In genomic region chr3:43995078-43995928, GRCh38 we compare ENCODE assay signal across 1 cellular context.
TF ChIP-seq lines count a peak whose summit lies in the region.

No MANE protein-coding gene starts in this region.

TF ChIP-seq in HEK293, 187 proteins besides CTCF, POLR2A, EP300 and RAD21 (continued from another document and continues in another):
- peak; percentile 24; the same call in 1 of the 2 replicates for TF ChIP-seq PBX3 (CRISPR knock-in tag; IDR thresholded peaks at IDR 0.05)
- peak; percentile 21; the same call in 1 of the 2 replicates for TF ChIP-seq GLIS1 (tag by site-specific recombination; IDR thresholded peaks at IDR 0.05)
- 0 out of 2 replicates have a peak, but pooled peaks have one; percentile 19 for TF ChIP-seq KLF10 (tag by site-specific recombination; IDR thresholded peaks at IDR 0.05)
- peak; percentile 42 for TF ChIP-seq GLIS2 (tag by site-specific recombination; IDR thresholded peaks at IDR 0.05)
- TF ChIP-seq ZNF335 (tag by site-specific recombination; conservative IDR thresholded peaks at IDR 0.05), result peak; percentile 60; the same call in 1 of the 2 replicates
- TF ChIP-seq KLF16 (tag by site-specific recombination; IDR thresholded peaks at IDR 0.05), result peak; percentile 45; the same call in 1 of the 2 replicates
- TF ChIP-seq ZBTB17 (tag by site-specific recombination; IDR thresholded peaks at IDR 0.05), result 0 out of 2 replicates have a peak, but pooled peaks have one; percentile 12
- peak; percentile 66 for TF ChIP-seq ZSCAN30 (tag by site-specific recombination; IDR thresholded peaks at IDR 0.05)
- TF ChIP-seq ZNF670 (tag by site-specific recombination; IDR thresholded peaks at IDR 0.05; ENCODE audit: low read depth), result no peak
- TF ChIP-seq, protein P1, sequence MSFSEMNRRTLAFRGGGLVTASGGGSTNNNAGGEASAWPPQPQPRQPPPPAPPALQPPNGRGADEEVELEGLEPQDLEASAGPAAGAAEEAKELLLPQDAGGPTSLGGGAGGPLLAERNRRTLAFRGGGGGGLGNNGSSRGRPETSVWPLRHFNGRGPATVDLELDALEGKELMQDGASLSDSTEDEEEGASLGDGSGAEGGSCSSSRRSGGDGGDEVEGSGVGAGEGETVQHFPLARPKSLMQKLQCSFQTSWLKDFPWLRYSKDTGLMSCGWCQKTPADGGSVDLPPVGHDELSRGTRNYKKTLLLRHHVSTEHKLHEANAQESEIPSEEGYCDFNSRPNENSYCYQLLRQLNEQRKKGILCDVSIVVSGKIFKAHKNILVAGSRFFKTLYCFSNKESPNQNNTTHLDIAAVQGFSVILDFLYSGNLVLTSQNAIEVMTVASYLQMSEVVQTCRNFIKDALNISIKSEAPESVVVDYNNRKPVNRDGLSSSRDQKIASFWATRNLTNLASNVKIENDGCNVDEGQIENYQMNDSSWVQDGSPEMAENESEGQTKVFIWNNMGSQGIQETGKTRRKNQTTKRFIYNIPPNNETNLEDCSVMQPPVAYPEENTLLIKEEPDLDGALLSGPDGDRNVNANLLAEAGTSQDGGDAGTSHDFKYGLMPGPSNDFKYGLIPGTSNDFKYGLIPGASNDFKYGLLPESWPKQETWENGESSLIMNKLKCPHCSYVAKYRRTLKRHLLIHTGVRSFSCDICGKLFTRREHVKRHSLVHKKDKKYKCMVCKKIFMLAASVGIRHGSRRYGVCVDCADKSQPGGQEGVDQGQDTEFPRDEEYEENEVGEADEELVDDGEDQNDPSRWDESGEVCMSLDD (tag by site-specific recombination; IDR thresholded peaks at IDR 0.05), result peak; percentile 50
- TF ChIP-seq, protein P2, sequence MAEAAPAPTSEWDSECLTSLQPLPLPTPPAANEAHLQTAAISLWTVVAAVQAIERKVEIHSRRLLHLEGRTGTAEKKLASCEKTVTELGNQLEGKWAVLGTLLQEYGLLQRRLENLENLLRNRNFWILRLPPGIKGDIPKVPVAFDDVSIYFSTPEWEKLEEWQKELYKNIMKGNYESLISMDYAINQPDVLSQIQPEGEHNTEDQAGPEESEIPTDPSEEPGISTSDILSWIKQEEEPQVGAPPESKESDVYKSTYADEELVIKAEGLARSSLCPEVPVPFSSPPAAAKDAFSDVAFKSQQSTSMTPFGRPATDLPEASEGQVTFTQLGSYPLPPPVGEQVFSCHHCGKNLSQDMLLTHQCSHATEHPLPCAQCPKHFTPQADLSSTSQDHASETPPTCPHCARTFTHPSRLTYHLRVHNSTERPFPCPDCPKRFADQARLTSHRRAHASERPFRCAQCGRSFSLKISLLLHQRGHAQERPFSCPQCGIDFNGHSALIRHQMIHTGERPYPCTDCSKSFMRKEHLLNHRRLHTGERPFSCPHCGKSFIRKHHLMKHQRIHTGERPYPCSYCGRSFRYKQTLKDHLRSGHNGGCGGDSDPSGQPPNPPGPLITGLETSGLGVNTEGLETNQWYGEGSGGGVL (tag by site-specific recombination; IDR thresholded peaks at IDR 0.05), result peak; percentile 89
- TF ChIP-seq KLF1 (tag by site-specific recombination; IDR thresholded peaks at IDR 0.05), result peak; percentile 58; the same call in 1 of the 2 replicates
- TF ChIP-seq TRIM28 (IDR thresholded peaks at IDR 0.05; ENCODE audit: borderline replicate concordance, low read length), result 0 out of 2 replicates have a peak, but pooled peaks have one; percentile 8
- peak; percentile 55 for TF ChIP-seq EGR2 (tag by site-specific recombination; IDR thresholded peaks at IDR 0.05; ENCODE audit: low read depth)
- TF ChIP-seq, protein P3, sequence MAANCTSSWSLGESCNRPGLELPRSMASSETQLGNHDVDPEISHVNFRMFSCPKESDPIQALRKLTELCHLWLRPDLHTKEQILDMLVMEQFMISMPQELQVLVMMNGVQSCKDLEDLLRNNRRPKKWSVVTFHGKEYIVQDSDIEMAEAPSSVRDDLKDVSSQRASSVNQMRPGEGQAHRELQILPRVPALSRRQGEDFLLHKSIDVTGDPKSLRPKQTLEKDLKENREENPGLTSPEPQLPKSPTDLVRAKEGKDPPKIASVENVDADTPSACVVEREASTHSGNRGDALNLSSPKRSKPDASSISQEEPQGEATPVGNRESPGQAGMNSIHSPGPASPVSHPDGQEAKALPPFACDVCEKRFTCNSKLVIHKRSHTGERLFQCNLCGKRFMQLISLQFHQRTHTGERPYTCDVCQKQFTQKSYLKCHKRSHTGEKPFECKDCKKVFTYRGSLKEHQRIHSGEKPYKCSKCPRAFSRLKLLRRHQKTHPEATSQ (tag by site-specific recombination; IDR thresholded peaks at IDR 0.05), result no peak
- TF ChIP-seq ZNF341 (tag by site-specific recombination; IDR thresholded peaks at IDR 0.05; ENCODE audit: low read depth), result peak; percentile 84
- TF ChIP-seq ZFHX2 (tag by site-specific recombination; conservative IDR thresholded peaks at IDR 0.05), result peak; percentile 76
- TF ChIP-seq, protein P4, sequence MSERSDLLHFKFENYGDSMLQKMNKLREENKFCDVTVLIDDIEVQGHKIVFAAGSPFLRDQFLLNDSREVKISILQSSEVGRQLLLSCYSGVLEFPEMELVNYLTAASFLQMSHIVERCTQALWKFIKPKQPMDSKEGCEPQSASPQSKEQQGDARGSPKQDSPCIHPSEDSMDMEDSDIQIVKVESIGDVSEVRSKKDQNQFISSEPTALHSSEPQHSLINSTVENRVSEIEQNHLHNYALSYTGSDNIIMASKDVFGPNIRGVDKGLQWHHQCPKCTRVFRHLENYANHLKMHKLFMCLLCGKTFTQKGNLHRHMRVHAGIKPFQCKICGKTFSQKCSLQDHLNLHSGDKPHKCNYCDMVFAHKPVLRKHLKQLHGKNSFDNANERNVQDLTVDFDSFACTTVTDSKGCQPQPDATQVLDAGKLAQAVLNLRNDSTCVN (tag by site-specific recombination; optimal IDR thresholded peaks at IDR 0.05), result peak; percentile 91
- peak; percentile 50 for TF ChIP-seq ZIC2 (tag by site-specific recombination; IDR thresholded peaks at IDR 0.05)
- peak; percentile 26; the same call in 1 of the 2 replicates for TF ChIP-seq ZBTB48 (tag by site-specific recombination; IDR thresholded peaks at IDR 0.05)
- TF ChIP-seq, protein P5, sequence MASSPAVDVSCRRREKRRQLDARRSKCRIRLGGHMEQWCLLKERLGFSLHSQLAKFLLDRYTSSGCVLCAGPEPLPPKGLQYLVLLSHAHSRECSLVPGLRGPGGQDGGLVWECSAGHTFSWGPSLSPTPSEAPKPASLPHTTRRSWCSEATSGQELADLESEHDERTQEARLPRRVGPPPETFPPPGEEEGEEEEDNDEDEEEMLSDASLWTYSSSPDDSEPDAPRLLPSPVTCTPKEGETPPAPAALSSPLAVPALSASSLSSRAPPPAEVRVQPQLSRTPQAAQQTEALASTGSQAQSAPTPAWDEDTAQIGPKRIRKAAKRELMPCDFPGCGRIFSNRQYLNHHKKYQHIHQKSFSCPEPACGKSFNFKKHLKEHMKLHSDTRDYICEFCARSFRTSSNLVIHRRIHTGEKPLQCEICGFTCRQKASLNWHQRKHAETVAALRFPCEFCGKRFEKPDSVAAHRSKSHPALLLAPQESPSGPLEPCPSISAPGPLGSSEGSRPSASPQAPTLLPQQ (tag by site-specific recombination; IDR thresholded peaks at IDR 0.05), result peak; percentile 79
- TF ChIP-seq WT1 (tag by site-specific recombination; IDR thresholded peaks at IDR 0.05), result 0 out of 2 replicates have a peak, but pooled peaks have one; percentile 21
- TF ChIP-seq ZBTB20 (tag by site-specific recombination; IDR thresholded peaks at IDR 0.05), result peak; percentile 83
- TF ChIP-seq ZBTB8A (tag by site-specific recombination; IDR thresholded peaks at IDR 0.05), result peak; percentile 81; the same call in 1 of the 2 replicates
- TF ChIP-seq ZXDB (tag by site-specific recombination; IDR thresholded peaks at IDR 0.05), result 0 out of 2 replicates have a peak, but pooled peaks have one; percentile 47
- TF ChIP-seq, protein P6, sequence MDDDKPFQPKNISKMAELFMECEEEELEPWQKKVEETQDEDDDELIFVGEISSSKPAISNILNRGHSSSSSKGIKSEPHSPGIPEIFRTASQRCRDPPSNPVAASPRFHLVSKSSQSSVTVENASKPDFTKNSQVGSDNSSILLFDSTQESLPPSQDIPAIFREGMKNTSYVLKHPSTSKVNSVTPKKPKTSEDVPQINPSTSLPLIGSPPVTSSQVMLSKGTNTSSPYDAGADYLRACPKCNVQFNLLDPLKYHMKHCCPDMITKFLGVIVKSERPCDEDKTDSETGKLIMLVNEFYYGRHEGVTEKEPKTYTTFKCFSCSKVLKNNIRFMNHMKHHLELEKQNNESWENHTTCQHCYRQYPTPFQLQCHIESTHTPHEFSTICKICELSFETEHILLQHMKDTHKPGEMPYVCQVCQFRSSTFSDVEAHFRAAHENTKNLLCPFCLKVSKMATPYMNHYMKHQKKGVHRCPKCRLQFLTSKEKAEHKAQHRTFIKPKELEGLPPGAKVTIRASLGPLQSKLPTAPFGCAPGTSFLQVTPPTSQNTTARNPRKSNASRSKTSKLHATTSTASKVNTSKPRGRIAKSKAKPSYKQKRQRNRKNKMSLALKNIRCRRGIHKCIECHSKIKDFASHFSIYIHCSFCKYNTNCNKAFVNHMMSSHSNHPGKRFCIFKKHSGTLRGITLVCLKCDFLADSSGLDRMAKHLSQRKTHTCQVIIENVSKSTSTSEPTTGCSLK (tag by site-specific recombination; IDR thresholded peaks at IDR 0.05), result no peak
- TF ChIP-seq, protein P7, sequence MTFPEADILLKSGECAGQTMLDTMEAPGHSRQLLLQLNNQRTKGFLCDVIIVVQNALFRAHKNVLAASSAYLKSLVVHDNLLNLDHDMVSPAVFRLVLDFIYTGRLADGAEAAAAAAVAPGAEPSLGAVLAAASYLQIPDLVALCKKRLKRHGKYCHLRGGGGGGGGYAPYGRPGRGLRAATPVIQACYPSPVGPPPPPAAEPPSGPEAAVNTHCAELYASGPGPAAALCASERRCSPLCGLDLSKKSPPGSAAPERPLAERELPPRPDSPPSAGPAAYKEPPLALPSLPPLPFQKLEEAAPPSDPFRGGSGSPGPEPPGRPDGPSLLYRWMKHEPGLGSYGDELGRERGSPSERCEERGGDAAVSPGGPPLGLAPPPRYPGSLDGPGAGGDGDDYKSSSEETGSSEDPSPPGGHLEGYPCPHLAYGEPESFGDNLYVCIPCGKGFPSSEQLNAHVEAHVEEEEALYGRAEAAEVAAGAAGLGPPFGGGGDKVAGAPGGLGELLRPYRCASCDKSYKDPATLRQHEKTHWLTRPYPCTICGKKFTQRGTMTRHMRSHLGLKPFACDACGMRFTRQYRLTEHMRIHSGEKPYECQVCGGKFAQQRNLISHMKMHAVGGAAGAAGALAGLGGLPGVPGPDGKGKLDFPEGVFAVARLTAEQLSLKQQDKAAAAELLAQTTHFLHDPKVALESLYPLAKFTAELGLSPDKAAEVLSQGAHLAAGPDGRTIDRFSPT (tag by site-specific recombination; IDR thresholded peaks at IDR 0.05), result peak; percentile 79; the same call in 1 of the 2 replicates
- TF ChIP-seq KLF7 (tag by site-specific recombination; IDR thresholded peaks at IDR 0.05; ENCODE audit: borderline replicate concordance), result peak; percentile 60; the same call in 1 of the 2 replicates
- TF ChIP-seq, protein P8, sequence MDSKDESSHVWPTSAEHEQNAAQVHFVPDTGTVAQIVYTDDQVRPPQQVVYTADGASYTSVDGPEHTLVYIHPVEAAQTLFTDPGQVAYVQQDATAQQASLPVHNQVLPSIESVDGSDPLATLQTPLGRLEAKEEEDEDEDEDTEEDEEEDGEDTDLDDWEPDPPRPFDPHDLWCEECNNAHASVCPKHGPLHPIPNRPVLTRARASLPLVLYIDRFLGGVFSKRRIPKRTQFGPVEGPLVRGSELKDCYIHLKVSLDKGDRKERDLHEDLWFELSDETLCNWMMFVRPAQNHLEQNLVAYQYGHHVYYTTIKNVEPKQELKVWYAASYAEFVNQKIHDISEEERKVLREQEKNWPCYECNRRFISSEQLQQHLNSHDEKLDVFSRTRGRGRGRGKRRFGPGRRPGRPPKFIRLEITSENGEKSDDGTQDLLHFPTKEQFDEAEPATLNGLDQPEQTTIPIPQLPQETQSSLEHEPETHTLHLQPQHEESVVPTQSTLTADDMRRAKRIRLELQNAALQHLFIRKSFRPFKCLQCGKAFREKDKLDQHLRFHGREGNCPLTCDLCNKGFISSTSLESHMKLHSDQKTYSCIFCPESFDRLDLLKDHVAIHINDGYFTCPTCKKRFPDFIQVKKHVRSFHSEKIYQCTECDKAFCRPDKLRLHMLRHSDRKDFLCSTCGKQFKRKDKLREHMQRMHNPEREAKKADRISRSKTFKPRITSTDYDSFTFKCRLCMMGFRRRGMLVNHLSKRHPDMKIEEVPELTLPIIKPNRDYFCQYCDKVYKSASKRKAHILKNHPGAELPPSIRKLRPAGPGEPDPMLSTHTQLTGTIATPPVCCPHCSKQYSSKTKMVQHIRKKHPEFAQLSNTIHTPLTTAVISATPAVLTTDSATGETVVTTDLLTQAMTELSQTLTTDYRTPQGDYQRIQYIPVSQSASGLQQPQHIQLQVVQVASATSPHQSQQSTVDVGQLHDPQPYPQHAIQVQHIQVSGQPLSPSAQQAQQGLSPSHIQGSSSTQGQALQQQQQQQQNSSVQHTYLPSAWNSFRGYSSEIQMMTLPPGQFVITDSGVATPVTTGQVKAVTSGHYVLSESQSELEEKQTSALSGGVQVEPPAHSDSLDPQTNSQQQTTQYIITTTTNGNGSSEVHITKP (tag by site-specific recombination; IDR thresholded peaks at IDR 0.05), result 0 out of 2 replicates have a peak, but pooled peaks have one; percentile 11
- peak; percentile 13 for TF ChIP-seq SETDB1 (IDR thresholded peaks at IDR 0.05; ENCODE audit: insufficient read length, low read length)
- TF ChIP-seq ZNF707 (tag by site-specific recombination; IDR thresholded peaks at IDR 0.05), result no peak
- TF ChIP-seq ZNF121 (tag by site-specific recombination; IDR thresholded peaks at IDR 0.05), result no peak
- TF ChIP-seq, protein P9, sequence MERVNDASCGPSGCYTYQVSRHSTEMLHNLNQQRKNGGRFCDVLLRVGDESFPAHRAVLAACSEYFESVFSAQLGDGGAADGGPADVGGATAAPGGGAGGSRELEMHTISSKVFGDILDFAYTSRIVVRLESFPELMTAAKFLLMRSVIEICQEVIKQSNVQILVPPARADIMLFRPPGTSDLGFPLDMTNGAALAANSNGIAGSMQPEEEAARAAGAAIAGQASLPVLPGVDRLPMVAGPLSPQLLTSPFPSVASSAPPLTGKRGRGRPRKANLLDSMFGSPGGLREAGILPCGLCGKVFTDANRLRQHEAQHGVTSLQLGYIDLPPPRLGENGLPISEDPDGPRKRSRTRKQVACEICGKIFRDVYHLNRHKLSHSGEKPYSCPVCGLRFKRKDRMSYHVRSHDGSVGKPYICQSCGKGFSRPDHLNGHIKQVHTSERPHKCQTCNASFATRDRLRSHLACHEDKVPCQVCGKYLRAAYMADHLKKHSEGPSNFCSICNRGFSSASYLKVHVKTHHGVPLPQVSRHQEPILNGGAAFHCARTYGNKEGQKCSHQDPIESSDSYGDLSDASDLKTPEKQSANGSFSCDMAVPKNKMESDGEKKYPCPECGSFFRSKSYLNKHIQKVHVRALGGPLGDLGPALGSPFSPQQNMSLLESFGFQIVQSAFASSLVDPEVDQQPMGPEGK (tag by site-specific recombination; IDR thresholded peaks at IDR 0.05), result peak; percentile 32; the same call in 1 of the 2 replicates
- TF ChIP-seq ZNF777 (tag by site-specific recombination; IDR thresholded peaks at IDR 0.05; ENCODE audit: borderline replicate concordance), result peak; percentile 78; the same call in 1 of the 2 replicates
- peak; percentile 58 for TF ChIP-seq KLF9 (tag by site-specific recombination; IDR thresholded peaks at IDR 0.05; ENCODE audit: low read depth)
- no peak for TF ChIP-seq ZNF37A (tag by site-specific recombination; IDR thresholded peaks at IDR 0.05)
- no peak for TF ChIP-seq ZFP3 (tag by site-specific recombination; IDR thresholded peaks at IDR 0.05; ENCODE audit: low read depth)
